ENCODE assay signal across 1 cellular context in the genomic region with DNA sequence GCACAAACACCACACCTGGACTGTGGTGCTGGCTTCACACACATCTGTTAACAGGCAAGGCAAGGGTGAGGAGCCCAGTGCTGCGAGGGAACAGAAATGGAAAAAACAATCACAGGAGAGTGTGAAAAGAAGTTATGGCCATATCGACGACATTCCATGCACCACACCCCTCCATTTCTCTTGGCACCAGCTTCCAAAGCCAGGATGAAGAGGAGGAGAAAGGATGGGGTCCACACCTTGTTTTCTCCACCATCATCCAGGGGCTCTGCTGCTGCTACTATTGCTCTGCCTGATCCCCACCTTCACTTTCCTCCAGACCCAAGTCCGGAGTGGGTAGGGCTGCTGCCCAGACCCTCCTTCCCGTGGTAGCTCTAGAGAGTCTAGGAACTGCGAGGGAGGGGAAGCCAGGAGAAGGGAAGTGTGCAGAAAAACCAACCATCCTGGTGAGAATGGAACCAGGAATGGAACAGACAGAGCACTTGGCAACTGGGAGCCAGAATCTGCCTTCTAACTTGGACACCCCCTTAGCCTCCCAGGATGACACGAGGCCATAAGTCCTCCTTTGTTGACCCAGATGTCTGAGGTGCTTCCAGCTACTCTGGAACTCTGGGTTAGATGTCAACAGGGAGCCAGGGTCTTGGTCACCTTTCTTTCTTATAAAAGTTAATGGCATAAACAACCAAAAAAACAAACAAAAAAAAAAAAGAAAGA.
TF ChIP-seq lines count a peak whose summit lies in the region.

No MANE protein-coding gene starts in this region.

TF ChIP-seq in H1, 55 proteins besides CTCF, POLR2A, EP300 and RAD21:
- no peak for TF ChIP-seq RFX5 (IDR thresholded peaks at IDR 0.05; ENCODE audit: borderline replicate concordance, low read depth, low read length)
- TF ChIP-seq JUN (IDR thresholded peaks at IDR 0.05; ENCODE audit: low read depth, low read length) = no peak
- no peak for TF ChIP-seq CBX8 (IDR thresholded peaks at IDR 0.05; ENCODE audit: borderline replicate concordance, low read depth, low read length)
- no peak for TF ChIP-seq GABPA (IDR thresholded peaks at IDR 0.05; ENCODE audit: borderline replicate concordance, insufficient read depth, low read length)
- no peak for TF ChIP-seq KDM4A (IDR thresholded peaks at IDR 0.05; ENCODE audit: low read depth, low read length, severe bottlenecking)
- no peak for TF ChIP-seq BCL11A (IDR thresholded peaks at IDR 0.05; ENCODE audit: low read depth in 2 of 2, low read length in 2 of 2)
